In the genomic region with DNA sequence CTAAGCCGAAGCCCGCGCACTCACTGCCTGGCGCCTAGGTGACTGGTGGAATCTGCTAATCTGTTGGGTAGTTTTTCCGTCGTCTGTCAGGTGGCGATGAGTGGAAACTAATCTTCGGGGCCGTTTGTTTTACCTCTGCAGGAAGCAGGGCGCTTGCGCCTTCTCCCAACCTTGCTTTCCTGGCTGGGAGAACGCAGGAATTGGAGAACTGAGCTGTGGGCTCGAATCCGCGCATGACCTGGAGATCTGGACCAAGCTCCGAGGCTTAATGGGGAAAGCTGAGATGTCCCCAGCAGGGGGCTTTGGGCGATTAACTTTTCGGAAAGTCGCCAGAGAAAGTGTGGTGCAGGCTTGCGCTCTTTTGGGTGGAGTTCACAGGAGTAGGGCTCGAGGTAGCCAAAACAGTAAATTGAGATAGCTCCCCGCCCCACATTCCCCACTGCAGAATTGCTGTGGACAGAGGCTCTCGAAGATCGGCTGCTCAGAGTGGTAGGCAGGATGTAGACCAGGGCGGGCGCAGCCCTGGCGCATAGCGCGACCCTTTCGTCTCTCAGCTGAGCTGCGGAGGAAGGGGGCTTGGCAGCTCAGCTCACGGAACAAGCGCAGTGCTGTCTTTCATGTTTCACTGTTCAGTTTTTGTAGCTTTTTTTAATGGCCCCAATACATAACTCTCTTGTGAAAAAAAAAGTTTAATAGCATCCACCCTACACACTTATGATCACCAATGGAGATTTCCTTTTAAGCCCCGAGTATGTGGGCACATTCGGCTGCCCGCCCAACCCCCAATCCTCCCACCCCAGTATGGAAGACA, we compare ENCODE assay signal across 18 cellular contexts. TPM values are rescaled to one million over a fixed set of nuclear protein-coding genes. Genes with fewer than 3 reads are reported as not detected.
A peak's percentile ranks its signal among the peaks of the same experiment; 100 is the strongest.
DNase-seq lines count a peak whose midpoint lies in the region; ATAC-seq and TF ChIP-seq lines count a peak whose summit lies in the region.
"Had no signal": no experiment of that assay in that cellular context is flagged by ENCODE, and none has a peak within 500 bp of the region (broad histone marks: within the 10 kb centered on the region; RNA-seq: fewer than 3 reads in every experiment).

No MANE protein-coding gene starts in this region.

- no peaks in the 10 kb centered on the region; a peak in 1 of 5 replicates for H3K9me3 Mint-ChIP-seq in H9
- no peaks in the 10 kb centered on the region for H3K9me3 Mint-ChIP-seq in progenitor cell of endocrine pancreas (ENCODE audit: low read depth)
- H3K9me3 Mint-ChIP-seq: neural crest cell had no signal

- H3K79me2 ChIP-seq in H9 (ENCODE audit: insufficient read depth, low read length), result no peaks in the 10 kb centered on the region

- H2BK12ac ChIP-seq in H9 (ENCODE audit: insufficient read length, low read depth, low read length), result no peak overlapping the region

- no peaks in the 10 kb centered on the region for H3K36me3 Mint-ChIP-seq in H9 (ENCODE audit: insufficient read depth in 1 of 3, low read depth in 3 of 3)
- H3K36me3 Mint-ChIP-seq in progenitor cell of endocrine pancreas (ENCODE audit: insufficient read depth), result no peaks in the 10 kb centered on the region

- H3K27me3 ChIP-seq in H9 (ENCODE audit: insufficient read depth, low read length) (peaks cover 74% of the 10 kb centered on the region), brain microvascular endothelial cell (replicated peaks) (no peaks in the 10 kb centered on the region), iPS-20b (ENCODE audit: insufficient read depth, low read length) (peaks cover 100% of the 10 kb centered on the region)
- H3K27me3 ChIP-seq: vagina had no signal

- H3K23me2 ChIP-seq in H9 (ENCODE audit: insufficient read length, low read depth, low read length, poor library complexity, severe bottlenecking), result peaks cover 21% of the 10 kb centered on the region

- peak overlapping the region; percentile 64 for H3K4me2 ChIP-seq in H9 (ENCODE audit: insufficient read depth, insufficient read length, low read length)

- no peak overlapping the region for H3K56ac ChIP-seq in H9 (ENCODE audit: insufficient read length, low read depth, low read length)

- no peaks in the 10 kb centered on the region for H3K4me1 ChIP-seq in H9 (ENCODE audit: insufficient read depth, low read length)
- peaks cover 12% of the 10 kb centered on the region; the same call in 1 of the 2 replicates for H3K4me1 ChIP-seq in iPS-20b (ENCODE audit: insufficient read depth, low read length)

- TF ChIP-seq CTCF in H9 (conservative IDR thresholded peaks at IDR 0.05) (no peak), brain microvascular endothelial cell (IDR thresholded peaks at IDR 0.05; ENCODE audit: low read depth, low read length, missing control alignments) (peak; percentile 61), progenitor cell of endocrine pancreas (IDR thresholded peaks at IDR 0.05; ENCODE audit: unreplicated experiment) (peak; percentile 24)

- no peak overlapping the region for H2BK20ac ChIP-seq in H9 (ENCODE audit: low read depth, low read length, poor library complexity, severe bottlenecking)

- H2BK120ac ChIP-seq in H9 (ENCODE audit: low read depth, low read length, poor library complexity, severe bottlenecking), result no peak overlapping the region

- H3K4me3 Mint-ChIP-seq in H9, result peak overlapping the region; percentile 40 to 72
- peak overlapping the region; percentile 40 for H3K4me3 Mint-ChIP-seq in progenitor cell of endocrine pancreas (ENCODE audit: low read depth)

- H4K91ac ChIP-seq in H9 (ENCODE audit: insufficient read length, low read depth, low read length), result no peak overlapping the region

- no peak overlapping the region for H3T11ph ChIP-seq in H9 (ENCODE audit: low read length)

- no peak overlapping the region for H3K23ac ChIP-seq in H9 (ENCODE audit: insufficient read length, low read depth, low read length)

- in situ Hi-C loops in brain microvascular endothelial cell (cut with HindIII; ENCODE audit: low pct_ligation_motif_present, low sequenced_read_pairs), result no loop called here

- ATAC-seq in GM18867 (IDR thresholded peaks at IDR 0.05; ENCODE audit: unreplicated experiment) (no peak), HG02840 (IDR thresholded peaks at IDR 0.05; ENCODE audit: low FRiP score, unreplicated experiment) (no peak), GM18511 (IDR thresholded peaks at IDR 0.05; ENCODE audit: unreplicated experiment) (no peak)
- ATAC-seq: heart right ventricle had no signal

- H4K5ac ChIP-seq in H9 (ENCODE audit: insufficient read length, low read depth, low read length), result no peak overlapping the region

- H3K4me3 ChIP-seq in brain microvascular endothelial cell (ENCODE audit: low read depth, low read length), result peak overlapping the region; percentile 45
- H3K4me3 ChIP-seq in iPS-20b (ENCODE audit: low read length), result peak overlapping the region; percentile 56
- H3K4me3 ChIP-seq: heart right ventricle, vagina had no signal

- H2BK5ac ChIP-seq in H9 (ENCODE audit: insufficient read length, low read length), result no peak overlapping the region

- H3K27ac ChIP-seq in H9 (ENCODE audit: insufficient read length, low read depth, low read length) (no peak overlapping the region), brain microvascular endothelial cell (no peak overlapping the region), iPS-20b (ENCODE audit: low read length) (no peak overlapping the region)
- H3K27ac ChIP-seq: heart right ventricle, vagina had no signal

- H3K27me3 Mint-ChIP-seq in H9 (ENCODE audit: low read depth), result peaks cover 100% of the 10 kb centered on the region
- H3K27me3 Mint-ChIP-seq in progenitor cell of endocrine pancreas, result peaks cover 90% of the 10 kb centered on the region

- no peak overlapping the region for H4K8ac ChIP-seq in H9 (replicated peaks; ENCODE audit: insufficient read length, low read depth, low read length)

- no peaks in the 10 kb centered on the region for H4K20me1 ChIP-seq in H9 (ENCODE audit: control insufficient read depth, insufficient read depth, insufficient read length)

- no peak overlapping the region for H3K14ac ChIP-seq in H9 (ENCODE audit: insufficient read depth, low read length)

- no peak overlapping the region for H2BK15ac ChIP-seq in H9 (ENCODE audit: low read depth, low read length)

- H3K79me1 ChIP-seq in H9 (ENCODE audit: insufficient read depth, low read depth, low read length, poor library complexity, severe bottlenecking), result no peaks in the 10 kb centered on the region

- peaks cover 38 to 51% of the 10 kb centered on the region in 2 experiments for H3K4me1 Mint-ChIP-seq in H9
- peaks cover 34% of the 10 kb centered on the region for H3K4me1 Mint-ChIP-seq in progenitor cell of endocrine pancreas (ENCODE audit: low read depth)

- no peak overlapping the region for H3K4ac ChIP-seq in H9 (ENCODE audit: low read depth, low read length)

- H3K36me3 ChIP-seq in brain microvascular endothelial cell (replicated peaks) (no peaks in the 10 kb centered on the region), iPS-20b (ENCODE audit: insufficient read depth, low read depth, low read length) (no peaks in the 10 kb centered on the region)
- H3K36me3 ChIP-seq: heart right ventricle, vagina had no signal

- H2AK5ac ChIP-seq in H9 (ENCODE audit: insufficient read length, low read length), result no peak overlapping the region

- no peak overlapping the region for H3K9ac ChIP-seq in H9 (ENCODE audit: extremely low read depth, insufficient read length, low read length)
- H3K9ac ChIP-seq in iPS-20b (ENCODE audit: low read depth, low read length), result no peak overlapping the region

- no peak overlapping the region for H3K27ac Mint-ChIP-seq in H9
- no peak overlapping the region for H3K27ac Mint-ChIP-seq in progenitor cell of endocrine pancreas

- no CpG with 5 or more reads among the region's 36 CpGs for WGBS in H9 (ENCODE audit: extremely low coverage, insufficient read length, low lambda C conversion rate)

- H2AFZ ChIP-seq in H9 (ENCODE audit: low read length), result no peak overlapping the region

- DNase-seq in H9 (peak; percentile 44), brain microvascular endothelial cell (no peak), progenitor cell of endocrine pancreas (ENCODE audit: low spot score, unreplicated experiment) (no peak), T-helper 9 cell (no peak)
- DNase-seq: activated gamma-delta T cell, heart right ventricle, midbrain, NCI-H1436 treated with DMSO at 0.1 percent for 48 hours, NCI-H2171 treated with DMSO at 0.1 percent for 48 hours, NCI-H69, Right ventricle myocardium superior had no signal

- H3K9me3 ChIP-seq in H9 (ENCODE audit: control insufficient read depth, low read depth, low read length) (no peaks in the 10 kb centered on the region), iPS-20b (ENCODE audit: insufficient read depth, low read depth, low read length) (peaks cover 6% of the 10 kb centered on the region; the same call in 1 of the 2 replicates)
- H3K9me3 ChIP-seq: heart right ventricle, vagina had no signal

- H3K18ac ChIP-seq in H9 (ENCODE audit: insufficient read length, low read depth, low read length), result no peak overlapping the region

RNA-seq across cellular contexts. Expression of a gene that starts 2.7 kb away (rescaled TPM):
- total RNA-seq in H9 (2021) (not detected in 2 replicates), progenitor cell of endocrine pancreas (0.14 and 0.64 TPM in 2 replicates)
- total RNA-seq: neural crest cell, subcutaneous adipose tissue, vagina had no signal
